Comparison of ENCODE assay signal across 8 cellular contexts in genomic region chr1:42817440-42817767, GRCh38. TPM values are rescaled to one million over a fixed set of nuclear protein-coding genes. Genes with fewer than 3 reads are reported as not detected.
DNase-seq lines count a peak whose midpoint lies in the region; ATAC-seq and TF ChIP-seq lines count a peak whose summit lies in the region.

No MANE protein-coding gene starts in this region.

- no peak for ATAC-seq in CD8-positive, alpha-beta T cell
- no peak for ATAC-seq in HG03095 (IDR thresholded peaks at IDR 0.05; ENCODE audit: unreplicated experiment)

- intact Hi-C loops in CD8-positive, alpha-beta T cell (cut with DNase I, micrococcal nuclease) = loop anchor here (1.0 to 10.0 kb wide), 12 partner anchors 29 to 1453 kb away; partner anchors contain the start of genes CFAP57 (in 2 of the 2), EBNA1BP2 (in 2 of the 2), YBX1 (in 2 of the 2) and ZNF691 (in 2 of the 2)

- TF ChIP-seq CTCF in CD8-positive, alpha-beta T cell (IDR thresholded peaks at IDR 0.05) = no peak
- TF ChIP-seq CTCF in neutrophil (IDR thresholded peaks at IDR 0.05) = no peak

- peak overlapping the region; percentile 88 for H3K4me3 ChIP-seq in CD8-positive, alpha-beta T cell (ENCODE audit: low read depth, low read length)
- H3K4me3 ChIP-seq in duodenal mucosa (ENCODE audit: low read depth in 1 of 2, low read length in 2 of 2) = peak overlapping the region; percentile 57 to 64
- H3K4me3 ChIP-seq in neutrophil (ENCODE audit: low read depth in 1 of 2, low read length in 1 of 2) = peak overlapping the region; percentile 75 to 91

- POLR2A ChIA-PET in CD8-positive, alpha-beta T cell (lab: Charles Lee) = interaction anchor here (1.0 to 3.1 kb wide), 5 partner anchors 10 to 136 kb away, joined by 3 to 28 read pairs (median 7); partner anchors contain the start of genes C1orf50, P3H1, YBX1 and ZNF691

- H3K27ac Mint-ChIP-seq in CD8-positive, alpha-beta T cell = peak overlapping the region; percentile 67

- no peak for DNase-seq in CD8-positive, alpha-beta T cell
- DNase-seq in CD1c-positive myeloid dendritic cell (ENCODE audit: extremely low spot score) (no peak), iPS-NIHi7 (ENCODE audit: extremely low spot score) (no peak), kidney tubule cell (ENCODE audit: low spot score) (no peak)

- H3K4me1 Mint-ChIP-seq in CD8-positive, alpha-beta T cell (ENCODE audit: low read depth) = peaks cover 27% of the 10 kb centered on the region

- no peaks in the 10 kb centered on the region for H3K9me3 ChIP-seq in CD8-positive, alpha-beta T cell (ENCODE audit: low read length)
- H3K9me3 ChIP-seq in KOPT-K1 (ENCODE audit: insufficient read depth, low read length, poor library complexity, severe bottlenecking) = no peaks in the 10 kb centered on the region
- H3K9me3 ChIP-seq in duodenal mucosa (ENCODE audit: control insufficient read depth in 1 of 2, low read length in 2 of 2) = no peaks in the 10 kb centered on the region
- no peaks in the 10 kb centered on the region for H3K9me3 ChIP-seq in neutrophil

- no peaks in the 10 kb centered on the region for H3K27me3 Mint-ChIP-seq in CD8-positive, alpha-beta T cell (ENCODE audit: low read depth)

- no peaks in the 10 kb centered on the region for H3K36me3 ChIP-seq in CD8-positive, alpha-beta T cell (ENCODE audit: insufficient read depth, low read length)
- no peaks in the 10 kb centered on the region for H3K36me3 ChIP-seq in KOPT-K1 (ENCODE audit: insufficient read depth, low read length)
- H3K36me3 ChIP-seq in duodenal mucosa (ENCODE audit: control insufficient read depth in 1 of 2, insufficient read depth in 2 of 2, low read length in 2 of 2) = no peaks in the 10 kb centered on the region
- peaks cover 5% of the 10 kb centered on the region for H3K36me3 ChIP-seq in neutrophil

- H3K9ac ChIP-seq in duodenal mucosa (ENCODE audit: low read depth in 1 of 2, low read length in 2 of 2) = no peak overlapping the region

- H3K27ac ChIP-seq in CD8-positive, alpha-beta T cell (ENCODE audit: low read depth, low read length) = no peak overlapping the region
- H3K27ac ChIP-seq in KOPT-K1 (ENCODE audit: low read depth, low read length, poor library complexity, severe bottlenecking) (peak overlapping the region; percentile 97), duodenal mucosa (ENCODE audit: low read depth, low read length) (no peak overlapping the region), neutrophil (peak overlapping the region; percentile 98)

- peak overlapping the region; percentile 80 for H3K4me3 Mint-ChIP-seq in CD8-positive, alpha-beta T cell

- H3K36me3 Mint-ChIP-seq in CD8-positive, alpha-beta T cell = peaks cover 6% of the 10 kb centered on the region

- no peaks in the 10 kb centered on the region for H3K9me3 Mint-ChIP-seq in CD8-positive, alpha-beta T cell

- CTCF ChIA-PET in CD8-positive, alpha-beta T cell (lab: Charles Lee) = no interaction called here

- peaks cover 16% of the 10 kb centered on the region for H3K4me1 ChIP-seq in CD8-positive, alpha-beta T cell (ENCODE audit: insufficient read depth, low read length)
- H3K4me1 ChIP-seq in duodenal mucosa (ENCODE audit: control insufficient read depth in 1 of 2, insufficient read depth in 2 of 2, low read length in 2 of 2) = peaks cover 14 to 17% of the 10 kb centered on the region in 2 donors
- peaks cover 21 to 27% of the 10 kb centered on the region in 2 experiments for H3K4me1 ChIP-seq in neutrophil (ENCODE audit: control insufficient read depth in 1 of 2, insufficient read depth in 1 of 2, low read depth in 1 of 2, low read length in 1 of 2)

- no peaks in the 10 kb centered on the region for H3K27me3 ChIP-seq in CD8-positive, alpha-beta T cell (ENCODE audit: insufficient read depth, low read length)
- no peaks in the 10 kb centered on the region for H3K27me3 ChIP-seq in duodenal mucosa (ENCODE audit: control insufficient read depth in 1 of 2, insufficient read depth in 2 of 2, low read length in 2 of 2)
- H3K27me3 ChIP-seq in neutrophil = no peaks in the 10 kb centered on the region

RNA-seq across cellular contexts. Expression of gene SVBP, which starts 0.2 kb away (rescaled TPM):
- total RNA-seq in CD8-positive, alpha-beta T cell = 10 to 100 TPM; 17.6 to 18.3 TPM

RNA-seq across cellular contexts. Expression of gene ERMAP, which starts 0.5 kb away (rescaled TPM):
- total RNA-seq in CD8-positive, alpha-beta T cell = 1 to 10 TPM; 3.0 to 3.3 TPM

RNA-seq across cellular contexts. Expression of gene ZNF691, which starts 29.0 kb away (rescaled TPM):
- 1 to 10 TPM; 1.1 to 1.3 TPM for total RNA-seq in CD8-positive, alpha-beta T cell

RNA-seq across cellular contexts. Expression of gene TMEM269, which starts 32.6 kb away (rescaled TPM):
- total RNA-seq in CD8-positive, alpha-beta T cell = under 1 TPM; 0.44 to 0.57 TPM

RNA-seq across cellular contexts. Expression of gene C1orf50, which starts 50.4 kb away (rescaled TPM):
- total RNA-seq in CD8-positive, alpha-beta T cell = 10 to 100 TPM; 16.1 to 20.3 TPM

Comparison
In these comparisons a context has a peak if more than half of its experiments do, and no peak if none do; other contexts are left out.
1. H3K27ac ChIP-seq: peak in KOPT-K1 (single experiment) and neutrophil (single experiment); none in CD8-positive, alpha-beta T cell (single experiment) and duodenal mucosa (single experiment).
2. Peak in every context shown above with its lines, with median percentiles within 50 percentile points of each other: H3K4me3 ChIP-seq.